5 cellular contexts compared by ENCODE assay signal in genomic region chr3:17103579-17103978, GRCh38.
"Had no signal": no experiment of that assay in that cellular context is flagged by ENCODE, and none has a peak within 500 bp of the region (broad histone marks: within the 10 kb centered on the region; RNA-seq: fewer than 3 reads in every experiment).

No MANE protein-coding gene starts in this region.

- H3K27ac ChIP-seq: HL-60, KMS-11 had no signal

- H3K4me2 ChIP-seq: KMS-11 had no signal

- H3K9ac ChIP-seq: KMS-11 had no signal

- FAIRE-seq: HTR-8/SVneo had no signal

- DNase-seq: KBM-7, KG1 had no signal
